In the genomic region with DNA sequence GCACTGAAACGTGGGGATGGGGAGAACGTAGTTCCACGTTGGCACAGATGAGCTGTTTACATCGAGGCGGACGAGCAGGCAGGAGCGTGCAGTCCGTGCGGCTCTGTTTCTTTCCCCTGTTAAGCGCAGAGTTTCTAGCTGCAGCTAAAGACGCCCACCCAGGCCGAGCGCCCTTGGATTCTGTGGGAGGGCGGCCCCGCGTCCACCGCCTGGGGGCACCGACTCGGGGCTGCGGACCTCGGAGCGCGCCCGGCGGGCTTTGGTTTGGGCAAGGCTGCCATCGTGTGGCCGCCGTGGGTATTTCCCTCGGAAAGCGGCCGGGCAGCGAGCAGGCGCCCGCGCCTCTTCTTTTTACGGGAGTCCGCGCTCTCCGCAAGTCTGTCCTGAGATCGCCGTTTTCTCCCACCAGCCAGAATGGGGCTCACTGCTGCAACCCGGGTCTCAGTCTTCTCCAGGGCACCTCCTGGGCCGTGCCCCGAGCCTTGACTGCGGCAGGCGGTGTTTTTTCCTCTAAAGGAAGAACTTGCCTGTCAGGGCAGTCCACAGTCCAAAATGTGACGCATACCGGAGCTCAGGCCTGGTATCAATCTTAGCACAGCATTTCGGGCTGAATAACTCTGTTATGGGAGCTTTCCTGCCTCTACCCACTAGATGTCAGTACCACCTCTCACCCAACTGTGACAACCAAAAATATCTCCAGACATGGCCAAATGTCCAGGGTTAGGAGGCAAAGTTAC, we compare ENCODE assay signal across 8 cellular contexts.
DNase-seq lines count a peak whose midpoint lies in the region; ATAC-seq, FAIRE-seq and TF ChIP-seq lines count a peak whose summit lies in the region.

No MANE protein-coding gene starts in this region.

- no peak for TF ChIP-seq POLR2A in testis (IDR thresholded peaks at IDR 0.05)

- TF ChIP-seq CTCF in BE2C (IDR thresholded peaks at IDR 0.05; ENCODE audit: low read depth, low read length) = peak; percentile 55
- TF ChIP-seq CTCF in testis (IDR thresholded peaks at IDR 0.05) = peak; percentile 71 to 86 (median 84)

- 0% methylated on average over 13 to 49 of the region's 49 CpGs for WGBS in testis, 2 donors

- H3K4me1 ChIP-seq in BE2C (no peaks in the 10 kb centered on the region), testis (no peaks in the 10 kb centered on the region)

- H3K9me3 ChIP-seq in BE2C (no peaks in the 10 kb centered on the region), testis (no peaks in the 10 kb centered on the region)

- intact Hi-C loops in testis (cut with DNase I; ENCODE audit: low total_unique reads) = loop anchor here (10.0 kb wide), 1 partner anchor 114 kb away; no protein-coding TSS in a partner anchor

- H3K27me3 ChIP-seq in BE2C (peaks cover 77% of the 10 kb centered on the region), testis (no peaks in the 10 kb centered on the region)

- H3K27ac ChIP-seq in testis = no peak overlapping the region

- ATAC-seq in GM19035 (IDR thresholded peaks at IDR 0.05; ENCODE audit: unreplicated experiment) = peak; percentile 92
- ATAC-seq in HG03175 (IDR thresholded peaks at IDR 0.05; ENCODE audit: unreplicated experiment) = peak; percentile 89

- H3K36me3 ChIP-seq in BE2C (no peaks in the 10 kb centered on the region), testis (ENCODE audit: low read depth, missing control alignments) (no peaks in the 10 kb centered on the region)

- H3K4me3 ChIP-seq in BE2C (ENCODE audit: low read depth, low read length) = peak overlapping the region; percentile 47
- H3K4me3 ChIP-seq in testis = peak overlapping the region; percentile 42 to 55

- DNase-seq in BE2C (peak; percentile 80), RCC 7860 (ENCODE audit: low spot score) (peak; percentile 7), frontal cortex (ENCODE audit: low spot score in 2 of 2) (peak; percentile 65 to 85), nucleus accumbens (lab: John Stamatoyannopoulos, UW) (peak in 41 of 56 donors; percentile 4 to 76 (median 28)), testis (peak; percentile 85)
- peak; percentile 15 to 67 (median 38) for DNase-seq in activated naive CD4-positive, alpha-beta T cell (lab: John Stamatoyannopoulos, UW)

- FAIRE-seq in RCC 7860 (lab: Jason Lieb, UNC) = no peak
- FAIRE-seq in frontal cortex (lab: Jason Lieb, UNC) = no peak

Comparison
In these comparisons a context has a peak if more than half of its experiments do, and no peak if none do; other contexts are left out.
1. DNase-seq: peak in every context shown above with its lines; median percentile 85 in testis; 80 in BE2C; 75 in frontal cortex; 38 in activated naive CD4-positive, alpha-beta T cell; 28 in nucleus accumbens; 7 in RCC 7860.